13 cellular contexts compared by ENCODE assay signal in the genomic region with DNA sequence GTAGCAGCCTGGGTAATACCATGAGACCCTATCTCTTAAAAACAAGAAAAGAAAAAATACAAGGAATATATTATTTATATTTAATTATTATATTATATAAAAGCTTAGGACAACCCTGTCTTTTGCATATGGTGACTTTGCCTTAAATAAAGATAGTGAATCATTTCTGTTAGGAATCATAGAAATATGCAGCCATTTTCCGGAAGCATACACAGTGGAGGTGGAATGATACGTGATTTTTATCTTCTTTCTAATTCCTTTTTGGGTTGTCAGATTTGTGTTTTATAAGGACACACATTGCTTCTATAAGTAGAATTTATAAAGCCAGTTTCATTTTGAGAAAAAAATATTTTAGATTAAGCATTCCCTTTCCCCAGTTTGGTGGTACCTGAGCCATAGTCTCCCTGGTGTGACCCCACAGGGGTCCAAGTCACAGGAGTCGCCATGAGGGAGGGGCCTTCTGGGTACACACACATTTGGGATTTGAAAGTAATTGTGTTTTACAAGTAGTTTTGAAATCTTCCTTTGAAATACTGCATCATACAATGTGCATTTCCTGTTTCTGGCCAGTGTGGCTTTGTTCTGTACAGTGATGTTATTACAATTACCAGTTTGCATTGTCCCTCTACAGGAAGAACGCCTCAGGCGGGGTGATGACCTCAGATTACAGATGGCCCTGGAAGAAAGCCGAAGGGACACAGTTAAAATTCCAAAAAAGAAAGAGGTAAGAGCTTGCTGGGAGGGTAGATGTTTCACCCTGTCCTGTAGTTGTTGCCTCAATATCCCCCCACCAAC. TPM values are rescaled to one million over a fixed set of nuclear protein-coding genes. Genes with fewer than 3 reads are reported as not detected.
DNase-seq lines count a peak whose midpoint lies in the region; TF ChIP-seq lines count a peak whose summit lies in the region.
"Had no signal": no experiment of that assay in that cellular context is flagged by ENCODE, and none has a peak within 500 bp of the region (broad histone marks: within the 10 kb centered on the region; RNA-seq: fewer than 3 reads in every experiment).

No MANE protein-coding gene starts in this region.

- no peaks in the 10 kb centered on the region for H3K27me3 ChIP-seq in suprapubic skin
- H3K27me3 ChIP-seq: testis had no signal

- no peaks in the 10 kb centered on the region for H3K9me3 ChIP-seq in suprapubic skin
- H3K9me3 ChIP-seq: testis had no signal

- in situ Hi-C loops in astrocyte of the spinal cord (cut with HindIII; ENCODE audit: low sequenced_read_pairs) = no loop called here

- H3K4me3 ChIP-seq in astrocyte of the spinal cord (ENCODE audit: low read depth, low read length) = no peak overlapping the region
- no peak overlapping the region for H3K4me3 ChIP-seq in suprapubic skin
- H3K4me3 ChIP-seq: SK-N-MC, testis had no signal

- no peak for TF ChIP-seq CTCF in astrocyte of the spinal cord (IDR thresholded peaks at IDR 0.05; ENCODE audit: low read depth, low read length)
- no peak for TF ChIP-seq CTCF in suprapubic skin (IDR thresholded peaks at IDR 0.05)

- H3K36me3 ChIP-seq in suprapubic skin = peaks cover 49% of the 10 kb centered on the region

- DNase-seq in NOMO-1 treated with DMSO at 0.1 percent for 48 hours (lab: John Stamatoyannopoulos, UW; ENCODE audit: unreplicated experiment) (peak; percentile 60), NOMO-1 treated with dmso at 0.1 percent for 144 hours (lab: John Stamatoyannopoulos, UW; ENCODE audit: unreplicated experiment) (no peak), astrocyte of the spinal cord (ENCODE audit: low read depth, low spot score) (peak; percentile 26), iris pigment epithelial cell (ENCODE audit: low read depth) (peak; percentile 58), suprapubic skin (ENCODE audit: low spot score in 2 of 2) (no peak), NCI-H526 treated with DMSO at 0.1 percent for 48 hours (lab: John Stamatoyannopoulos, UW) (no peak)
- DNase-seq in stimulated activated CD4-positive, alpha-beta T cell treated with anti-CD3 and anti-CD28 coated beads, Interleukin-4, amount 100 ng/mL, for 24 hours = no peak
- no peak for DNase-seq in activated CD4-positive, CD25-positive, alpha-beta regulatory T cell (lab: John Stamatoyannopoulos, UW)
- DNase-seq: 8988T, DMS 273 treated with DMSO at 0.1 percent for 48 hours, NCI-H1092 treated with DMSO at 0.1 percent for 48 hours, testis had no signal

- H3K27ac ChIP-seq in suprapubic skin = peak overlapping the region; percentile 19
- H3K27ac ChIP-seq: SK-N-MC, testis had no signal

- TF ChIP-seq POLR2A in suprapubic skin (IDR thresholded peaks at IDR 0.05) = no peak

- no peak for TF ChIP-seq EP300 in suprapubic skin (IDR thresholded peaks at IDR 0.05)

- peaks cover 30% of the 10 kb centered on the region for H3K4me1 ChIP-seq in suprapubic skin

- 83% methylated on average over 6 of the region's 6 CpGs for WGBS in suprapubic skin

RNA-seq across cellular contexts. Expression of a gene that starts 50.9 kb away (rescaled TPM):
- total RNA-seq in suprapubic skin = 10 to 100 TPM; 10.7 to 21.7 (median 17.3) TPM

Comparison
In these comparisons a context has a peak if more than half of its experiments do, and no peak if none do; other contexts are left out.
1. DNase-seq: peak in NOMO-1 treated with DMSO at 0.1 percent for 48 hours (single experiment), astrocyte of the spinal cord (single experiment) and iris pigment epithelial cell (single experiment); none in NOMO-1 treated with dmso at 0.1 percent for 144 hours (single experiment), suprapubic skin (0 of 2), NCI-H526 treated with DMSO at 0.1 percent for 48 hours (single experiment), stimulated activated CD4-positive, alpha-beta T cell treated with anti-CD3 and anti-CD28 coated beads, Interleukin-4, amount 100 ng/mL, for 24 hours (single experiment) and activated CD4-positive, CD25-positive, alpha-beta regulatory T cell (0 of 4).